Comparison of ENCODE assay signal across 16 cellular contexts in genomic region chrX:22662776-22663175, GRCh38.
DNase-seq lines count a peak whose midpoint lies in the region; ATAC-seq and TF ChIP-seq lines count a peak whose summit lies in the region.
"Had no signal": no experiment of that assay in that cellular context is flagged by ENCODE, and none has a peak within 500 bp of the region (broad histone marks: within the 10 kb centered on the region; RNA-seq: fewer than 3 reads in every experiment).

No MANE protein-coding gene starts in this region.

- H3K27ac ChIP-seq in RWPE2 (ENCODE audit: poor library complexity, severe bottlenecking) = no peak overlapping the region
- H3K27ac ChIP-seq in epithelial cell of prostate = peak overlapping the region; percentile 15
- H3K27ac ChIP-seq: BLaER1 had no signal

- ATAC-seq in RWPE2 (ENCODE audit: low read depth) (peak; percentile 58; the same call in 2 of the 3 replicates), HG03135 (IDR thresholded peaks at IDR 0.05; ENCODE audit: unreplicated experiment) (no peak), HG03175 (IDR thresholded peaks at IDR 0.05; ENCODE audit: unreplicated experiment) (no peak)
- ATAC-seq: GM23338, HepG2 had no signal

- H3K36me3 ChIP-seq in RWPE2 (ENCODE audit: low read depth) = no peaks in the 10 kb centered on the region
- H3K36me3 ChIP-seq: BLaER1 had no signal

- DNase-seq in ELR (ENCODE audit: low read depth) (peak; percentile 4), RWPE2 (ENCODE audit: low spot score) (no peak), epithelial cell of prostate (ENCODE audit: low read depth, low spot score) (peak; percentile 8), kidney tubule cell (ENCODE audit: low spot score) (peak; percentile 28), NCI-H187 treated with DMSO at 0.1 percent for 48 hours (lab: John Stamatoyannopoulos, UW) (no peak)
- DNase-seq: 8988T; CD4-positive, alpha-beta memory T cell; DMS153; DMS79; GF-D8; HCEC 1CT had no signal

- no peaks in the 10 kb centered on the region for H3K4me1 ChIP-seq in RWPE2 (ENCODE audit: insufficient read depth, poor library complexity, severe bottlenecking)
- H3K4me1 ChIP-seq: BLaER1 had no signal

- H3K9me3 ChIP-seq in RWPE2 (ENCODE audit: severe bottlenecking) = no peaks in the 10 kb centered on the region

- peak; percentile 16 for TF ChIP-seq CTCF in RWPE2 (IDR thresholded peaks at IDR 0.05; ENCODE audit: poor library complexity, severe bottlenecking)

- no peaks in the 10 kb centered on the region for H3K27me3 ChIP-seq in RWPE2 (ENCODE audit: insufficient read depth, poor library complexity, severe bottlenecking)
- H3K27me3 ChIP-seq: BLaER1 had no signal

- no peak overlapping the region for H3K4me3 ChIP-seq in RWPE2 (ENCODE audit: severe bottlenecking)
- H3K4me3 ChIP-seq: BLaER1, GM23338 had no signal

Comparison
In these comparisons a context has a peak if more than half of its experiments do, and no peak if none do; other contexts are left out.
1. DNase-seq: peak in ELR (single experiment), epithelial cell of prostate (single experiment) and kidney tubule cell (single experiment); none in RWPE2 (single experiment) and NCI-H187 treated with DMSO at 0.1 percent for 48 hours (single experiment).